ENCODE assay signal across 8 cellular contexts in genomic region chr12:122064034-122064777, GRCh38. TPM values are rescaled to one million over a fixed set of nuclear protein-coding genes. Genes with fewer than 3 reads are reported as not detected.
DNase-seq lines count a peak whose midpoint lies in the region; ATAC-seq, FAIRE-seq and TF ChIP-seq lines count a peak whose summit lies in the region.

No MANE protein-coding gene starts in this region.

- no peaks in the 10 kb centered on the region for H3K9me2 ChIP-seq in SK-N-SH

- FAIRE-seq in GM12892 (lab: Jason Lieb, UNC) (no peak), kidney (lab: Jason Lieb, UNC) (no peak), small intestine (lab: Jason Lieb, UNC) (no peak)

- no peaks in the 10 kb centered on the region for H3K27me3 Mint-ChIP-seq in chondrocyte (ENCODE audit: low read depth)

- H3K27ac ChIP-seq in SK-N-SH (ENCODE audit: low read depth in 2 of 2, low read length in 1 of 2) (peak overlapping the region; percentile 79 to 93), kidney (ENCODE audit: low read depth in 2 of 2, low read length in 2 of 2) (peak overlapping the region; percentile 68 to 83), small intestine (ENCODE audit: low read depth in 1 of 2, low read length in 1 of 2) (peak overlapping the region; percentile 6 to 82)

- intact Hi-C loops in kidney (cut with DNase I), result loop anchor here (5.0 kb wide), 1 partner anchor 48 kb away; no protein-coding TSS in a partner anchor

- H3K4me3 ChIP-seq in AG04449 (ENCODE audit: low read depth, low read length) (peak overlapping the region; percentile 37), SK-N-SH (ENCODE audit: low read depth in 2 of 2, low read length in 1 of 2) (peak overlapping the region; percentile 9 to 18; a peak in 2 of 4 replicates), kidney (ENCODE audit: low read length in 2 of 2) (peak overlapping the region; percentile 5 to 11), small intestine (ENCODE audit: low read depth in 1 of 2, low read length in 2 of 2) (no peak overlapping the region)

- TF ChIP-seq CTCF in AG04449 (IDR thresholded peaks at IDR 0.05; ENCODE audit: insufficient read depth, low read length, missing control alignments), result peak; percentile 52
- peak; percentile 63 for TF ChIP-seq CTCF in SK-N-SH (IDR thresholded peaks at IDR 0.05)
- peak; percentile 73 for TF ChIP-seq CTCF in chondrocyte (IDR thresholded peaks at IDR 0.05)
- TF ChIP-seq CTCF in kidney (IDR thresholded peaks at IDR 0.05; ENCODE audit: borderline replicate concordance, extremely low read depth, insufficient read depth), result no peak

- no peaks in the 10 kb centered on the region for H3K9me3 Mint-ChIP-seq in chondrocyte (ENCODE audit: low read depth)

- peaks cover 5% of the 10 kb centered on the region for H3K36me3 Mint-ChIP-seq in chondrocyte (ENCODE audit: low read depth)

- TF ChIP-seq EP300 in SK-N-SH (IDR thresholded peaks at IDR 0.05; ENCODE audit: borderline replicate concordance in 1 of 2, low read depth in 1 of 2, low read length in 1 of 2), result no peak

- H3K4me1 Mint-ChIP-seq in chondrocyte (ENCODE audit: low read depth), result peaks cover 51% of the 10 kb centered on the region

- H3K36me3 ChIP-seq in SK-N-SH (replicated peaks in 1 of 2; ENCODE audit: control insufficient read depth in 1 of 2, insufficient read depth in 2 of 2, low read length in 1 of 2) (peaks cover 3 to 18% of the 10 kb centered on the region in 2 experiments), kidney (ENCODE audit: control insufficient read depth in 1 of 2, insufficient read depth in 2 of 2, low read length in 2 of 2) (peaks cover 3 to 8% of the 10 kb centered on the region in 2 donors), small intestine (ENCODE audit: control insufficient read depth in 2 of 2, insufficient read depth in 2 of 2, low read length in 2 of 2) (no peaks in the 10 kb centered on the region)

- peaks cover 28 to 30% of the 10 kb centered on the region in 2 experiments; a peak in 3 of 4 replicates for H3K4me1 ChIP-seq in SK-N-SH (ENCODE audit: control insufficient read depth in 1 of 2, insufficient read depth in 2 of 2, low read depth in 1 of 2, low read length in 1 of 2)
- H3K4me1 ChIP-seq in kidney (ENCODE audit: control insufficient read depth in 1 of 2, insufficient read depth in 1 of 2, low read depth in 1 of 2, low read length in 2 of 2), result peaks cover 34 to 38% of the 10 kb centered on the region in 2 donors
- peaks cover 0 to 17% of the 10 kb centered on the region in 2 donors for H3K4me1 ChIP-seq in small intestine (ENCODE audit: control insufficient read depth in 2 of 2, insufficient read depth in 1 of 2, low read depth in 1 of 2, low read length in 1 of 2)

- peak; percentile 54 for TF ChIP-seq RAD21 in SK-N-SH (IDR thresholded peaks at IDR 0.05; ENCODE audit: low read length)

- no peak for ATAC-seq in GM19328 (IDR thresholded peaks at IDR 0.05; ENCODE audit: unreplicated experiment)

- DNase-seq in AG04449 (ENCODE audit: low read depth, low spot score) (peak; percentile 81), GM12892 (ENCODE audit: insufficient read length) (peak; percentile 58), NCI-H1092 treated with DMSO at 0.1 percent for 48 hours (lab: John Stamatoyannopoulos, UW) (peak; percentile 79), SK-N-SH (peak; percentile 92), chondrocyte (ENCODE audit: low spot score) (no peak), kidney (peak; percentile 95), small intestine (peak; percentile 68)

- POLR2A ChIA-PET in AG04449 (lab: Yijun Ruan, JAX) (no interaction called here), SK-N-SH (lab: Yijun Ruan, JAX) (interaction anchor here (0.7 kb wide), 1 partner anchor 10 kb away, joined by 4 read pairs; no protein-coding TSS in a partner anchor)

- peak overlapping the region; percentile 72 for H3K4me3 Mint-ChIP-seq in chondrocyte (ENCODE audit: unreplicated experiment)

- peaks cover 4% of the 10 kb centered on the region; the same call in 1 of the 2 replicates for H3K79me2 ChIP-seq in SK-N-SH (ENCODE audit: insufficient read depth)

- H3K27me3 ChIP-seq in SK-N-SH (ENCODE audit: insufficient read depth) (no peaks in the 10 kb centered on the region), small intestine (ENCODE audit: control insufficient read depth in 2 of 2, insufficient read depth in 2 of 2, low read length in 2 of 2) (no peaks in the 10 kb centered on the region)

- no peaks in the 10 kb centered on the region for H4K20me1 ChIP-seq in SK-N-SH (ENCODE audit: insufficient read depth)

- H3F3A ChIP-seq in SK-N-SH (replicated peaks; ENCODE audit: insufficient read depth), result peaks cover 33% of the 10 kb centered on the region

- CTCF ChIA-PET in AG04449 (lab: Yijun Ruan, JAX) (interaction anchor here (1.0 to 6.1 kb wide), 4 partner anchors 9 to 59 kb away, joined by 3 to 55 read pairs (median 27); no protein-coding TSS in a partner anchor), SK-N-SH (lab: Yijun Ruan, JAX) (interaction anchor here (0.9 to 4.9 kb wide), 4 partner anchors 10 to 59 kb away, joined by 3 to 33 read pairs (median 16); partner anchors contain the start of gene MLXIP)

- H3K9ac ChIP-seq in SK-N-SH, result peak overlapping the region; percentile 52
- H3K9ac ChIP-seq in kidney (ENCODE audit: low read length in 2 of 2), result peak overlapping the region in 1 of 2 donors; percentile 21

- peak overlapping the region; percentile 98 for H3K27ac Mint-ChIP-seq in chondrocyte (ENCODE audit: unreplicated experiment)

- no peak overlapping the region for H2AFZ ChIP-seq in SK-N-SH (ENCODE audit: low read depth)

- H3K4me2 ChIP-seq in SK-N-SH, result peak overlapping the region; percentile 78

- 62% methylated on average over 9 of the region's 14 CpGs for WGBS in SK-N-SH (ENCODE audit: low lambda C conversion rate)
- 54 to 69% (median 61%) methylated on average over 14 of the region's 14 CpGs for WGBS in small intestine, 3 donors

- no peak for TF ChIP-seq POLR2A in GM12892 (IDR thresholded peaks at IDR 0.05; ENCODE audit: low read depth, low read length)

- H3K9me3 ChIP-seq in SK-N-SH, result no peaks in the 10 kb centered on the region
- H3K9me3 ChIP-seq in kidney (ENCODE audit: control insufficient read depth in 1 of 2, low read length in 2 of 2), result no peaks in the 10 kb centered on the region
- H3K9me3 ChIP-seq in small intestine (ENCODE audit: control insufficient read depth, low read depth), result no peaks in the 10 kb centered on the region

TF ChIP-seq in SK-N-SH, 30 proteins besides CTCF, POLR2A, EP300 and RAD21 (continues in another document):
- TF ChIP-seq YY1 (IDR thresholded peaks at IDR 0.05; ENCODE audit: low read depth), result peak; percentile 83
- TF ChIP-seq MXI1 (IDR thresholded peaks at IDR 0.05; ENCODE audit: low read depth, low read length), result peak; percentile 46
- no peak for TF ChIP-seq RCOR1 (IDR thresholded peaks at IDR 0.05; ENCODE audit: low read length)
- peak; percentile 97 for TF ChIP-seq MAX (IDR thresholded peaks at IDR 0.05; ENCODE audit: low read depth)
- peak; percentile 56; the same call in 1 of the 2 replicates for TF ChIP-seq PBX3 (IDR thresholded peaks at IDR 0.05)
- no peak for TF ChIP-seq RXRA (IDR thresholded peaks at IDR 0.05; ENCODE audit: borderline replicate concordance, low read depth)
- 0 out of 2 replicates have a peak, but pooled peaks have one; percentile 27 for TF ChIP-seq SMC3 (IDR thresholded peaks at IDR 0.05; ENCODE audit: low read depth, low read length)
- no peak for TF ChIP-seq FOXJ3 (CRISPR knock-in tag; IDR thresholded peaks at IDR 0.05)
- TF ChIP-seq ZBTB33 (IDR thresholded peaks at IDR 0.05; ENCODE audit: borderline replicate concordance, low read depth), result no peak
- TF ChIP-seq ELF1 (IDR thresholded peaks at IDR 0.05), result no peak

RNA-seq across cellular contexts. Expression of gene MLXIP, which starts 14.3 kb away (rescaled TPM):
- 4.2 TPM for polyA plus RNA-seq in GM12892 (2012; ENCODE audit: missing spikeins)
- polyA plus RNA-seq in SK-N-SH (2012; rRNA removed) (6.8 and 11.0 TPM in 2 replicates), kidney (ENCODE audit: insufficient read depth, low read depth, low replicate concordance) (10.9 TPM), small intestine (10 to 100 TPM in 1 of 3 donors, 1 to 10 TPM in 2; 8.5 to 55.0 (median 8.6) TPM)
- 6.8 and 9.2 TPM in 2 replicates for polyA plus RNA-seq in SK-N-SH (2012; cell fraction: cytosol; rRNA removed)
- 42.6 and 43.4 TPM in 2 replicates for polyA plus RNA-seq in SK-N-SH (2012; cell fraction: nucleus; rRNA removed)
- total RNA-seq in chondrocyte (58.8 to 62.8 TPM (median 61.7 TPM) in 3 replicates), kidney (67.6 TPM)

RNA-seq across cellular contexts. Expression of gene BCL7A, which starts 42.5 kb away (rescaled TPM):
- 6.7 TPM for polyA plus RNA-seq in GM12892 (2012; ENCODE audit: missing spikeins)
- polyA plus RNA-seq in SK-N-SH (2012; rRNA removed) (30.8 and 34.0 TPM in 2 replicates), kidney (ENCODE audit: insufficient read depth, low read depth, low replicate concordance) (6.8 TPM), small intestine (1 to 10 TPM in 2 of 3 donors, under 1 TPM in 1; 0.22 to 5.4 (median 1.4) TPM)
- polyA plus RNA-seq in SK-N-SH (2012; cell fraction: cytosol; rRNA removed), result 25.4 and 30.9 TPM in 2 replicates
- 34.6 and 39.6 TPM in 2 replicates for polyA plus RNA-seq in SK-N-SH (2012; cell fraction: nucleus; rRNA removed)
- total RNA-seq in chondrocyte (7.1 to 10.0 TPM (median 9.1 TPM) in 3 replicates), kidney (22.7 TPM)

Comparison
In these comparisons a context has a peak if more than half of its experiments do, and no peak if none do; other contexts are left out.
1. H3K4me3 ChIP-seq: peak in AG04449 (single experiment), SK-N-SH (2 of 2) and kidney (2 of 2); none in small intestine (0 of 2).
2. Peak in every context shown above with its lines, with median percentiles within 50 percentile points of each other: H3K27ac ChIP-seq.